Comparison of ENCODE assay signal across 24 cellular contexts in the genomic region with DNA sequence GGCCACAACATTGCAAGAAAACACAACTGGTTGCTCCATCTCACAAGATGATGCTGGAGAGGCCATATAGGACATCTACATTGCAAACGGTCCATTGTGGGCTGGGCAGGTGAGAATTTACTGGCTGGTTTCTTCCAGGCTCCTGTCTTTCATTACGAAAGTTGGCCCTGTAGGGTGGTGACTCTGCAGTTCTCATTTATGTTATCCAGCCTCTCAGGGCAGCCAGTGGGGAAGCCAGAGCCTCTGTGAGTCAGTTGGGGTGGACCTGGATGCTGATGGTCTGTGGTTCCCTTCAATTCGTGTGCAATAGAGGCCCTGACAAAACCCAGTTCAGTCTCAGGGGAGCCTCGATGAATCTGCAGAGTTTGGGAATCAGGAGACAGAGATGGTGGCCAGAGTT.
DNase-seq lines count a peak whose midpoint lies in the region; ATAC-seq, FAIRE-seq and TF ChIP-seq lines count a peak whose summit lies in the region.
"Had no signal": no experiment of that assay in that cellular context is flagged by ENCODE, and none has a peak within 500 bp of the region (broad histone marks: within the 10 kb centered on the region; RNA-seq: fewer than 3 reads in every experiment).

No MANE protein-coding gene starts in this region.

- no peak overlapping the region for H3K27ac ChIP-seq in BLaER1 treated with 17β-estradiol and CSF1 and Interleukin-3, amounts not matched to agents 10 nM and 100 nM
- H3K27ac ChIP-seq in K562 (ENCODE audit: extremely low read depth, low read depth, low read length), result peak overlapping the region; percentile 13; the same call in 1 of the 3 replicates
- no peak overlapping the region for H3K27ac ChIP-seq in foreskin keratinocyte
- H3K27ac ChIP-seq in upper lobe of left lung, result no peak overlapping the region

- H3K9me3 ChIP-seq in BLaER1 treated with 17β-estradiol and CSF1 and Interleukin-3, amounts not matched to agents 10 nM and 100 nM (replicated peaks in 1 of 11), result 0 out of 22 replicates have a peak, but pooled peaks cover 0 to 3% (median 0%) of the 10 kb centered on the region in 11 experiments
- H3K9me3 ChIP-seq in K562 (replicated peaks; ENCODE audit: control insufficient read depth, insufficient read depth, low read depth, low read length) (no peaks in the 10 kb centered on the region), upper lobe of left lung (no peaks in the 10 kb centered on the region)
- H3K9me3 ChIP-seq: BE2C had no signal

- H3K9me1 ChIP-seq in K562 (ENCODE audit: control insufficient read depth, insufficient read depth, low read length), result no peaks in the 10 kb centered on the region

- H3K79me2 ChIP-seq in K562 (ENCODE audit: control insufficient read depth, insufficient read depth, low read length), result no peaks in the 10 kb centered on the region

- WGBS in K562 (ENCODE audit: insufficient coverage, low coverage, missing lambda C conversion rate), result 6% methylated on average over 4 of the region's 4 CpGs
- 73 to 79% methylated on average over 4 of the region's 4 CpGs for WGBS in upper lobe of left lung, 2 donors

- no peak overlapping the region for H3K9ac ChIP-seq in BLaER1 treated with 17β-estradiol and CSF1 and Interleukin-3, amounts not matched to agents 10 nM and 100 nM
- no peak overlapping the region for H3K9ac ChIP-seq in K562 (ENCODE audit: insufficient read depth in 1 of 2, low read depth in 2 of 2, low read length in 2 of 2)

- H3K36me3 ChIP-seq in BLaER1 treated with 17β-estradiol and CSF1 and Interleukin-3, amounts not matched to agents 10 nM and 100 nM, result no peaks in the 10 kb centered on the region
- H3K36me3 ChIP-seq in K562 (ENCODE audit: control insufficient read depth, insufficient read depth, low read length) (no peaks in the 10 kb centered on the region), upper lobe of left lung (no peaks in the 10 kb centered on the region)
- H3K36me3 ChIP-seq: BE2C had no signal

- TF ChIP-seq RAD21 in K562 (CRISPR knock-in tag; conservative IDR thresholded peaks at IDR 0.05 in 1 of 2, IDR thresholded peaks at IDR 0.05 in 1 of 2), result no peak

- intact Hi-C loops in K562 (cut with micrococcal nuclease), result no loop called here

- no TSS peak for BruUV-seq in K562 (replicated peaks; lab: Mats Ljungman, UMichigan)

- H3K4me2 ChIP-seq in BLaER1 treated with 17β-estradiol and CSF1 and Interleukin-3, amounts not matched to agents 10 nM and 100 nM, result peak overlapping the region in 7 of 11 experiments; percentile 4 to 40 (median 17); a peak in 8 of 22 replicates
- peak overlapping the region; percentile 54 for H3K4me2 ChIP-seq in K562 (ENCODE audit: insufficient read depth, low read length)

- H3K4me1 ChIP-seq in BLaER1 treated with 17β-estradiol and CSF1 and Interleukin-3, amounts not matched to agents 10 nM and 100 nM, result peaks cover 0 to 36% (median 18%) of the 10 kb centered on the region in 10 experiments; a peak in 14 of 20 replicates
- H3K4me1 ChIP-seq in K562 (replicated peaks in 1 of 2; ENCODE audit: control insufficient read depth in 2 of 2, insufficient read depth in 2 of 2, low read length in 2 of 2), result peaks cover 8 to 27% of the 10 kb centered on the region in 2 experiments; a peak in 3 of 5 replicates
- H3K4me1 ChIP-seq in foreskin keratinocyte, result no peaks in the 10 kb centered on the region
- no peaks in the 10 kb centered on the region for H3K4me1 ChIP-seq in upper lobe of left lung
- H3K4me1 ChIP-seq: BE2C had no signal

- POLR2A ChIA-PET in K562 (lab: Yijun Ruan, JAX), result interaction anchor here (0.5 kb wide), 1 partner anchor 112 kb away, joined by 4 read pairs; no protein-coding TSS in a partner anchor

- no peak overlapping the region for H3K4me3 ChIP-seq in BLaER1 treated with 17β-estradiol and CSF1 and Interleukin-3, amounts not matched to agents 10 nM and 100 nM
- H3K4me3 ChIP-seq in K562, result no peak overlapping the region
- no peak overlapping the region for H3K4me3 ChIP-seq in upper lobe of left lung
- H3K4me3 ChIP-seq: GM12878 had no signal

- FAIRE-seq in K562 (lab: Jason Lieb, UNC), result peak; percentile 78
- FAIRE-seq: A204.1, GM12878, GM12892, GM18507 had no signal

- TF ChIP-seq POLR2A in K562 (conservative IDR thresholded peaks at IDR 0.05) (no peak), upper lobe of left lung (IDR thresholded peaks at IDR 0.05) (no peak)

- H2AFZ ChIP-seq in K562 (ENCODE audit: low read depth, low read length), result peak overlapping the region; percentile 80

- ATAC-seq in K562 (peak; percentile 78), foreskin keratinocyte (no peak), upper lobe of left lung (ENCODE audit: low FRiP score in 2 of 2) (no peak)
- ATAC-seq: GM12878 had no signal

- no peaks in the 10 kb centered on the region for H3K27me3 ChIP-seq in BLaER1 treated with 17β-estradiol and CSF1 and Interleukin-3, amounts not matched to agents 10 nM and 100 nM
- H3K27me3 ChIP-seq in K562 (ENCODE audit: control insufficient read depth in 2 of 2, insufficient read depth in 2 of 2, low read length in 2 of 2) (no peaks in the 10 kb centered on the region), foreskin keratinocyte (no peaks in the 10 kb centered on the region), upper lobe of left lung (no peaks in the 10 kb centered on the region)
- H3K27me3 ChIP-seq: BE2C had no signal

- TF ChIP-seq CTCF in K562 (IDR thresholded peaks at IDR 0.05 in 2 of 3, conservative IDR thresholded peaks at IDR 0.05 in 1 of 3; ENCODE audit: insufficient read depth in 2 of 3, low read depth in 1 of 3, low read length in 3 of 3), result no peak
- TF ChIP-seq CTCF in foreskin keratinocyte (conservative IDR thresholded peaks at IDR 0.05), result no peak
- TF ChIP-seq CTCF in upper lobe of left lung (IDR thresholded peaks at IDR 0.05), result no peak

- in situ Hi-C loops in K562 (cut with MboI), result no loop called here

- CTCF ChIA-PET in K562 (lab: Yijun Ruan, JAX; ENCODE audit: low intra/inter-chr PET ratio), result no interaction called here

- no peaks in the 10 kb centered on the region for H4K20me1 ChIP-seq in BLaER1 treated with 17β-estradiol and CSF1 and Interleukin-3, amounts not matched to agents 10 nM and 100 nM
- H4K20me1 ChIP-seq in K562 (replicated peaks; ENCODE audit: control insufficient read depth, insufficient read depth, low read length), result no peaks in the 10 kb centered on the region

- DNase-seq in K562 (ENCODE audit: extremely low read depth in 1 of 4, low spot score in 3 of 4) (peak in 2 of 4 experiments; percentile 51 to 60), foreskin keratinocyte (no peak), upper lobe of left lung (no peak)
- DNase-seq in activated CD4-positive, CD25-positive, alpha-beta regulatory T cell (lab: John Stamatoyannopoulos, UW), result no peak
- DNase-seq: 8988T; ACHN; BE2C; C1 segment of cervical spinal cord; CD4-positive, alpha-beta memory T cell; CD4-positive, CD25-positive, alpha-beta regulatory T cell; CD8-positive, alpha-beta memory T cell; COR-L47; DMS 273 treated with DMSO at 0.1 percent for 48 hours; DMS153; DMS53; DMS79; DND-41; EL; GDM1 had no signal

- no peak for TF ChIP-seq EP300 in K562 (IDR thresholded peaks at IDR 0.05; ENCODE audit: low read length)
- TF ChIP-seq EP300 in upper lobe of left lung (IDR thresholded peaks at IDR 0.05), result no peak

TF ChIP-seq in K562, 482 proteins besides CTCF, POLR2A, EP300 and RAD21 (continues in another document):
- TF ChIP-seq, protein P1, sequence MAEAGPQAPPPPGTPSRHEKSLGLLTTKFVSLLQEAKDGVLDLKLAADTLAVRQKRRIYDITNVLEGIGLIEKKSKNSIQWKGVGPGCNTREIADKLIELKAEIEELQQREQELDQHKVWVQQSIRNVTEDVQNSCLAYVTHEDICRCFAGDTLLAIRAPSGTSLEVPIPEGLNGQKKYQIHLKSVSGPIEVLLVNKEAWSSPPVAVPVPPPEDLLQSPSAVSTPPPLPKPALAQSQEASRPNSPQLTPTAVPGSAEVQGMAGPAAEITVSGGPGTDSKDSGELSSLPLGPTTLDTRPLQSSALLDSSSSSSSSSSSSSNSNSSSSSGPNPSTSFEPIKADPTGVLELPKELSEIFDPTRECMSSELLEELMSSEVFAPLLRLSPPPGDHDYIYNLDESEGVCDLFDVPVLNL (CRISPR knock-in tag; IDR thresholded peaks at IDR 0.05; ENCODE audit: low read depth), result no peak
- TF ChIP-seq ZNF175 (CRISPR knock-in tag; IDR thresholded peaks at IDR 0.05; ENCODE audit: low read depth), result no peak
- TF ChIP-seq MAFK (IDR thresholded peaks at IDR 0.05; ENCODE audit: low read length), result peak; percentile 36; the same call in 1 of the 2 replicates
- TF ChIP-seq, protein P2, sequence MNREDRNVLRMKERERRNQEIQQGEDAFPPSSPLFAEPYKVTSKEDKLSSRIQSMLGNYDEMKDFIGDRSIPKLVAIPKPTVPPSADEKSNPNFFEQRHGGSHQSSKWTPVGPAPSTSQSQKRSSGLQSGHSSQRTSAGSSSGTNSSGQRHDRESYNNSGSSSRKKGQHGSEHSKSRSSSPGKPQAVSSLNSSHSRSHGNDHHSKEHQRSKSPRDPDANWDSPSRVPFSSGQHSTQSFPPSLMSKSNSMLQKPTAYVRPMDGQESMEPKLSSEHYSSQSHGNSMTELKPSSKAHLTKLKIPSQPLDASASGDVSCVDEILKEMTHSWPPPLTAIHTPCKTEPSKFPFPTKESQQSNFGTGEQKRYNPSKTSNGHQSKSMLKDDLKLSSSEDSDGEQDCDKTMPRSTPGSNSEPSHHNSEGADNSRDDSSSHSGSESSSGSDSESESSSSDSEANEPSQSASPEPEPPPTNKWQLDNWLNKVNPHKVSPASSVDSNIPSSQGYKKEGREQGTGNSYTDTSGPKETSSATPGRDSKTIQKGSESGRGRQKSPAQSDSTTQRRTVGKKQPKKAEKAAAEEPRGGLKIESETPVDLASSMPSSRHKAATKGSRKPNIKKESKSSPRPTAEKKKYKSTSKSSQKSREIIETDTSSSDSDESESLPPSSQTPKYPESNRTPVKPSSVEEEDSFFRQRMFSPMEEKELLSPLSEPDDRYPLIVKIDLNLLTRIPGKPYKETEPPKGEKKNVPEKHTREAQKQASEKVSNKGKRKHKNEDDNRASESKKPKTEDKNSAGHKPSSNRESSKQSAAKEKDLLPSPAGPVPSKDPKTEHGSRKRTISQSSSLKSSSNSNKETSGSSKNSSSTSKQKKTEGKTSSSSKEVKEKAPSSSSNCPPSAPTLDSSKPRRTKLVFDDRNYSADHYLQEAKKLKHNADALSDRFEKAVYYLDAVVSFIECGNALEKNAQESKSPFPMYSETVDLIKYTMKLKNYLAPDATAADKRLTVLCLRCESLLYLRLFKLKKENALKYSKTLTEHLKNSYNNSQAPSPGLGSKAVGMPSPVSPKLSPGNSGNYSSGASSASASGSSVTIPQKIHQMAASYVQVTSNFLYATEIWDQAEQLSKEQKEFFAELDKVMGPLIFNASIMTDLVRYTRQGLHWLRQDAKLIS (CRISPR knock-in tag; IDR thresholded peaks at IDR 0.05), result no peak
- TF ChIP-seq MCM7 (IDR thresholded peaks at IDR 0.05), result no peak
- peak; percentile 43; the same call in 1 of the 2 replicates for TF ChIP-seq MAFG (tag; conservative IDR thresholded peaks at IDR 0.05)
- peak; percentile 38; the same call in 1 of the 2 replicates for TF ChIP-seq MAFF (IDR thresholded peaks at IDR 0.05; ENCODE audit: low read length)
- TF ChIP-seq CTBP1 (IDR thresholded peaks at IDR 0.05; ENCODE audit: borderline replicate concordance), result peak; percentile 29; the same call in 1 of the 2 replicates
- TF ChIP-seq SMARCB1 (IDR thresholded peaks at IDR 0.05; ENCODE audit: insufficient read length, low read depth), result no peak
- TF ChIP-seq C11orf30 (IDR thresholded peaks at IDR 0.05; ENCODE audit: low read depth), result peak; percentile 72
